In the genomic region with DNA sequence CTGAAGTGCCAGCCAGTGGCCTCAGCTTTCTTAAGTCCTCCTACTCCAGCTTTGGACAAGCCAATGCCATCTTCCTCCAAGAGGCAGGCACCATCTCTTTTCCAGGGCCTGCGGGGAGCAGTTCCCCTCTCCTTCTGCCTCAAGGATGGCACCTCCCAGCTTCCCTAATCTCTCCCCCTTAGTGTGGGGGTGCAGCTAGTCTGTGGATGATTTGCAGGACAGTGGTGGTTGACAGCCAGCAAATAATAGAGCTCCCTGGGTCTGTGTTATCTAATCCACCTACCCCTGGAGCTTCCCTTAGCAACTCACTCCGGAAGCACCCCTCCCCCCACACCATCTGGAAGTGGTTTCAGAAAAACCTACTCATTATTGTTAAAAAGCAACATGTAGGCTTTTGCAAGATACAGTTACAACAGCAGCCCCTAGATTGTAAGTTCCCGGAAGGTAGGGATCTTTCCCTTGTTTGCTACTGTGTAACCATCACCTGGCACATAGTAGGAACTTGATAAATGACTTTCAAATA, we compare ENCODE assay signal across 11 cellular contexts.
DNase-seq lines count a peak whose midpoint lies in the region; FAIRE-seq and TF ChIP-seq lines count a peak whose summit lies in the region.
"Had no signal": no experiment of that assay in that cellular context is flagged by ENCODE, and none has a peak within 500 bp of the region (broad histone marks: within the 10 kb centered on the region; RNA-seq: fewer than 3 reads in every experiment).

No MANE protein-coding gene starts in this region.

- no peak overlapping the region for H3K23ac ChIP-seq in H1 (ENCODE audit: insufficient read length)

- H3K27ac Mint-ChIP-seq in Calu3 (ENCODE audit: unreplicated experiment): no peak overlapping the region
- H3K27ac Mint-ChIP-seq: activated naive CD4-positive, alpha-beta T cell treated with anti-CD3 and anti-CD28 coated beads, Interleukin-2, amount 10 ng/mL, durations not matched to agents 7 days and 5 days had no signal

- TF ChIP-seq RAD21 in H1 (IDR thresholded peaks at IDR 0.05 in 1 of 2, conservative IDR thresholded peaks at IDR 0.05 in 1 of 2; ENCODE audit: low read depth in 2 of 2, low read length in 2 of 2): no peak

- H3K14ac ChIP-seq in H1 (ENCODE audit: insufficient read length): no peak overlapping the region

- no peak overlapping the region for H3K4me3 ChIP-seq in H1 (ENCODE audit: extremely low read depth in 1 of 4, insufficient read depth in 2 of 4, low read depth in 3 of 4, low read length in 4 of 4)
- H3K4me3 ChIP-seq in OCI-LY7 (ENCODE audit: low read depth, low read length, poor library complexity, severe bottlenecking): no peak overlapping the region
- H3K4me3 ChIP-seq: upper lobe of left lung had no signal

- H3K23me2 ChIP-seq in H1 (ENCODE audit: low read depth, low read length): 0 out of 2 replicates have a peak, but pooled peaks cover 1% of the 10 kb centered on the region

- intact Hi-C loops in Calu3 (cut with micrococcal nuclease; ENCODE audit: unreplicated experiment) (no loop called here), OCI-LY7 (cut with micrococcal nuclease; ENCODE audit: unreplicated experiment) (no loop called here)

- peak overlapping the region; percentile 61 for H4K91ac ChIP-seq in H1 (replicated peaks; ENCODE audit: insufficient read length, low read length)

- H2BK5ac ChIP-seq in H1 (ENCODE audit: low read depth, low read length): peak overlapping the region; percentile 12; the same call in 1 of the 2 replicates

- no peaks in the 10 kb centered on the region for H3K79me2 ChIP-seq in H1 (ENCODE audit: control insufficient read depth in 1 of 2, insufficient read depth in 2 of 2, low read length in 2 of 2)
- no peaks in the 10 kb centered on the region for H3K79me2 ChIP-seq in OCI-LY7 (ENCODE audit: insufficient read depth, low read depth, low read length)

- CTCF ChIA-PET in H1 (lab: Charles Lee; ENCODE audit: partially characterized antibody): interaction anchor here (1.0 to 2.5 kb wide), 4 partner anchors 11 to 163 kb away, joined by 3 to 7 read pairs (median 4); no protein-coding TSS in a partner anchor
- CTCF ChIA-PET in Calu3 (lab: Charles Lee): no interaction called here
- CTCF ChIA-PET in OCI-LY7 (lab: Charles Lee; ENCODE audit: unreplicated experiment): no interaction called here

- H3K4ac ChIP-seq in H1 (replicated peaks; ENCODE audit: insufficient read length, low read depth, low read length): no peak overlapping the region

- peak overlapping the region; percentile 95 for H2BK20ac ChIP-seq in H1 (ENCODE audit: low read length)

- FAIRE-seq in H1 (lab: Jason Lieb, UNC): peak; percentile 45

- H3K4me1 ChIP-seq in H1 (replicated peaks in 1 of 4; ENCODE audit: control insufficient read depth in 3 of 4, insufficient read depth in 4 of 4, low read length in 3 of 4) (peaks cover 2 to 20% (median 11%) of the 10 kb centered on the region in 4 experiments; a peak in 5 of 7 replicates), OCI-LY7 (ENCODE audit: insufficient read depth, low read length, poor library complexity, severe bottlenecking) (peaks cover 22% of the 10 kb centered on the region)

- no TSS peak for BruUV-seq in Calu3 (replicated peaks; lab: Mats Ljungman, UMichigan)
- no TSS peak for BruUV-seq in OCI-LY7 (replicated peaks; lab: Mats Ljungman, UMichigan)

- no peak for TF ChIP-seq POLR2A in H1 (IDR thresholded peaks at IDR 0.05; ENCODE audit: control extremely low read depth in 1 of 2, low read depth in 2 of 2, low read length in 2 of 2)

- no peaks in the 10 kb centered on the region for H3K9me3 ChIP-seq in H1 (ENCODE audit: insufficient read depth in 2 of 2, low read depth in 1 of 2, low read length in 1 of 2)
- no peaks in the 10 kb centered on the region for H3K9me3 ChIP-seq in OCI-LY7 (ENCODE audit: low read length)
- H3K9me3 ChIP-seq: upper lobe of left lung had no signal

- H2AFZ ChIP-seq in H1 (ENCODE audit: low read length): no peak overlapping the region
- no peak overlapping the region for H2AFZ ChIP-seq in OCI-LY7 (ENCODE audit: low read length)

- no peaks in the 10 kb centered on the region for H4K20me1 ChIP-seq in H1 (replicated peaks in 1 of 2; ENCODE audit: control insufficient read depth in 1 of 2, insufficient read depth in 2 of 2, low read length in 2 of 2)
- H4K20me1 ChIP-seq in OCI-LY7 (ENCODE audit: insufficient read depth, low read length): no peaks in the 10 kb centered on the region

- no peak overlapping the region for H4K5ac ChIP-seq in H1 (ENCODE audit: insufficient read length, low read depth, low read length)

- H3K27ac ChIP-seq in H1 (ENCODE audit: low read depth, low read length) (no peak overlapping the region), OCI-LY7 (ENCODE audit: low read depth, low read length, poor library complexity, severe bottlenecking) (no peak overlapping the region)
- H3K27ac ChIP-seq: epithelial cell of prostate, upper lobe of left lung had no signal

- peaks cover 2% of the 10 kb centered on the region for H3K9me3 Mint-ChIP-seq in Calu3 (ENCODE audit: low read depth, unreplicated experiment)
- H3K9me3 Mint-ChIP-seq: activated naive CD4-positive, alpha-beta T cell treated with anti-CD3 and anti-CD28 coated beads, Interleukin-2, amount 10 ng/mL, durations not matched to agents 7 days and 5 days had no signal

- H3K56ac ChIP-seq in H1 (replicated peaks; ENCODE audit: insufficient read length, low read depth, low read length): no peak overlapping the region

- peak; percentile 23 for DNase-seq in AG09319 (ENCODE audit: extremely low read depth, low read depth)
- DNase-seq in GDM1 (lab: John Stamatoyannopoulos, UW): peak; percentile 22
- DNase-seq in NCI-H69 (lab: John Stamatoyannopoulos, UW): peak; percentile 93
- DNase-seq in H1 (ENCODE audit: low read depth in 1 of 2, low spot score in 2 of 2): no peak
- no peak for DNase-seq in NCI-H2029 treated with DMSO at 0.1 percent for 48 hours (lab: John Stamatoyannopoulos, UW)
- no peak for DNase-seq in Calu3
- no peak for DNase-seq in NCI-H226
- DNase-seq in OCI-LY7 (ENCODE audit: low spot score): no peak
- DNase-seq: activated naive CD4-positive, alpha-beta T cell treated with anti-CD3 and anti-CD28 coated beads, Interleukin-2, amount 10 ng/mL, durations not matched to agents 7 days and 5 days; upper lobe of left lung had no signal

- no peak for TF ChIP-seq EP300 in H1 (IDR thresholded peaks at IDR 0.05; ENCODE audit: borderline replicate concordance in 1 of 2, low read depth in 2 of 2, low read length in 2 of 2)

- H2BK15ac ChIP-seq in H1 (ENCODE audit: low read length): no peak overlapping the region

- peak overlapping the region; percentile 39; the same call in 1 of the 2 replicates for H2BK12ac ChIP-seq in H1 (ENCODE audit: low read depth, low read length)

- H3K36me3 ChIP-seq in H1 (ENCODE audit: control insufficient read depth in 2 of 4, insufficient read depth in 4 of 4, low read length in 3 of 4) (no peaks in the 10 kb centered on the region), OCI-LY7 (ENCODE audit: insufficient read depth, low read length) (no peaks in the 10 kb centered on the region)
- H3K36me3 ChIP-seq: upper lobe of left lung had no signal

- TF ChIP-seq CTCF in AG09319 (IDR thresholded peaks at IDR 0.05; ENCODE audit: low read depth, low read length) (no peak), H1 (IDR thresholded peaks at IDR 0.05; ENCODE audit: control extremely low read depth in 1 of 3, insufficient read depth in 1 of 3, low read depth in 1 of 3, low read length in 3 of 3) (no peak), Calu3 (IDR thresholded peaks at IDR 0.05; ENCODE audit: unreplicated experiment) (no peak), OCI-LY7 (conservative IDR thresholded peaks at IDR 0.05; ENCODE audit: low read length) (no peak)

- H4K8ac ChIP-seq in H1 (ENCODE audit: extremely low read depth, insufficient read depth, low read length): no peak overlapping the region; the same call in 1 of the 2 replicates

- no peak overlapping the region for H3K4me3 Mint-ChIP-seq in Calu3 (ENCODE audit: low read depth, unreplicated experiment)
- H3K4me3 Mint-ChIP-seq: activated naive CD4-positive, alpha-beta T cell treated with anti-CD3 and anti-CD28 coated beads, Interleukin-2, amount 10 ng/mL, durations not matched to agents 7 days and 5 days had no signal

- H3K27me3 ChIP-seq in H1 (replicated peaks in 1 of 4; ENCODE audit: control insufficient read depth in 3 of 4, extremely low read depth in 1 of 4, insufficient read depth in 3 of 4, low read length in 3 of 4): no peaks in the 10 kb centered on the region
- H3K27me3 ChIP-seq: upper lobe of left lung had no signal

- no peaks in the 10 kb centered on the region for H3K9me2 ChIP-seq in OCI-LY7 (ENCODE audit: insufficient read depth, low read length)

- H3K27me3 Mint-ChIP-seq in Calu3 (ENCODE audit: unreplicated experiment): no peaks in the 10 kb centered on the region
- H3K27me3 Mint-ChIP-seq: activated naive CD4-positive, alpha-beta T cell treated with anti-CD3 and anti-CD28 coated beads, Interleukin-2, amount 10 ng/mL, durations not matched to agents 7 days and 5 days had no signal

- H3K9ac ChIP-seq in H1 (replicated peaks in 1 of 4; ENCODE audit: extremely low read depth in 1 of 4, low read depth in 3 of 4, low read length in 3 of 4): no peak overlapping the region

- POLR2A ChIA-PET in H1 (lab: Charles Lee; ENCODE audit: partially characterized antibody) (interaction anchor here (0.8 to 1.1 kb wide), 3 partner anchors 9 to 33 kb away, joined by 3 to 4 read pairs (median 3); no protein-coding TSS in a partner anchor), OCI-LY7 (lab: Charles Lee) (interaction anchor here (0.5 kb wide), 1 partner anchor 638 kb away, joined by 5 read pairs; no protein-coding TSS in a partner anchor)

- H2BK120ac ChIP-seq in H1 (replicated peaks; ENCODE audit: low read depth, low read length): no peak overlapping the region

- H3K4me2 ChIP-seq in H1 (ENCODE audit: insufficient read depth in 1 of 2, low read depth in 2 of 2, low read length in 2 of 2) (peak overlapping the region; percentile 14 to 22; a peak in 2 of 4 replicates), OCI-LY7 (ENCODE audit: low read length) (no peak overlapping the region)

- peaks cover 4% of the 10 kb centered on the region for H3K36me3 Mint-ChIP-seq in Calu3 (ENCODE audit: insufficient read depth, unreplicated experiment)

- peak overlapping the region; percentile 56; the same call in 1 of the 2 replicates for H3K18ac ChIP-seq in H1 (ENCODE audit: extremely low read depth, low read length)

- peak overlapping the region; percentile 39; the same call in 1 of the 2 replicates for H2AK5ac ChIP-seq in H1 (ENCODE audit: low read depth, low read length)

- no peaks in the 10 kb centered on the region for H3K79me1 ChIP-seq in H1 (ENCODE audit: low read depth, low read length)

- peaks cover 9% of the 10 kb centered on the region for H3K4me1 Mint-ChIP-seq in Calu3 (ENCODE audit: low read depth, unreplicated experiment)

- 54% methylated on average over 3 of the region's 3 CpGs; no CpG with 5 or more reads in 1 of the 2 experiments for WGBS in H1 (ENCODE audit: extremely low coverage in 1 of 2, insufficient coverage in 1 of 2, insufficient read length in 1 of 2, insufficient replicate concordance in 2 of 2, low coverage in 1 of 2, low lambda C conversion rate in 2 of 2, missing lambda C conversion rate in 1 of 2), 2 experiments

TF ChIP-seq in H1, 55 proteins besides CTCF, POLR2A, EP300 and RAD21 (continues in another document):
- TF ChIP-seq, protein P1, sequence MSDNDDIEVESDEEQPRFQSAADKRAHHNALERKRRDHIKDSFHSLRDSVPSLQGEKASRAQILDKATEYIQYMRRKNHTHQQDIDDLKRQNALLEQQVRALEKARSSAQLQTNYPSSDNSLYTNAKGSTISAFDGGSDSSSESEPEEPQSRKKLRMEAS (IDR thresholded peaks at IDR 0.05): no peak

Comparison
In these comparisons a context has a peak if more than half of its experiments do, and no peak if none do; other contexts are left out.
1. DNase-seq: peak in AG09319 (single experiment), GDM1 (single experiment) and NCI-H69 (single experiment); none in H1 (0 of 2), NCI-H2029 treated with DMSO at 0.1 percent for 48 hours (single experiment), Calu3 (single experiment), NCI-H226 (single experiment) and OCI-LY7 (single experiment).